In genomic region chr16:66143422-66143821, GRCh38 we compare ENCODE assay signal across 28 cellular contexts.
"Had no signal": no experiment of that assay in that cellular context is flagged by ENCODE, and none has a peak within 500 bp of the region (broad histone marks: within the 10 kb centered on the region; RNA-seq: fewer than 3 reads in every experiment).

No MANE protein-coding gene starts in this region.

- H2AFZ ChIP-seq: neural progenitor cell had no signal

- H3K27me3 ChIP-seq: neural progenitor cell, thyroid gland had no signal

- H3K9me3 Mint-ChIP-seq: effector memory CD8-positive, alpha-beta T cell; immature natural killer cell; mesothelial cell of epicardium; nephron; neural progenitor cell had no signal

- H3K4me2 ChIP-seq: neural progenitor cell had no signal

- H3K27ac ChIP-seq: esophagus squamous epithelium, neural progenitor cell, psoas muscle, stomach, thyroid gland had no signal

- H3K9me3 ChIP-seq: esophagus squamous epithelium, psoas muscle, stomach, thyroid gland had no signal

- FAIRE-seq: endometrium, small intestine had no signal

- ATAC-seq: effector memory CD8-positive, alpha-beta T cell; left lobe of liver; naive thymus-derived CD4-positive, alpha-beta T cell; psoas muscle had no signal

- H3K36me3 ChIP-seq: esophagus squamous epithelium, neural progenitor cell, stomach, thyroid gland had no signal

- H3K4me1 Mint-ChIP-seq: naive thymus-derived CD4-positive, alpha-beta T cell had no signal

- H3K9ac ChIP-seq: neural progenitor cell had no signal

- H3K4me3 Mint-ChIP-seq: effector memory CD8-positive, alpha-beta T cell; immature natural killer cell; mesothelial cell of epicardium; naive thymus-derived CD4-positive, alpha-beta T cell; nephron; neural progenitor cell; type B pancreatic cell had no signal

- H3K27ac Mint-ChIP-seq: effector memory CD8-positive, alpha-beta T cell; immature natural killer cell; mesothelial cell of epicardium; naive thymus-derived CD4-positive, alpha-beta T cell; neural progenitor cell had no signal

- H3K4me3 ChIP-seq: esophagus squamous epithelium, neural progenitor cell, psoas muscle, stomach, thyroid gland had no signal

- H3K36me3 Mint-ChIP-seq: mesothelial cell of epicardium; naive thymus-derived CD4-positive, alpha-beta T cell; neural progenitor cell; type B pancreatic cell had no signal

- H3K4me1 ChIP-seq: esophagus squamous epithelium, psoas muscle, stomach, thyroid gland had no signal

- DNase-seq: cerebellar nuclear complex; cortex of kidney; effector memory CD8-positive, alpha-beta T cell; erythroblast; esophagus squamous epithelium; foreskin melanocyte; glutamatergic neuron; hypothalamus; immature natural killer cell; islet precursor cell; kidney glomerular epithelial cell; mesenchymal stem cell; naive thymus-derived CD4-positive, alpha-beta T cell; posterior cingulate gyrus; psoas muscle; right cardiac atrium; small intestine; stimulated activated CD4-positive, alpha-beta T cell treated with anti-CD3 and anti-CD28 coated beads, Interleukin-15, amount 100 ng/mL, for 24 hours; stimulated activated CD4-positive, alpha-beta T cell treated with anti-CD3 and anti-CD28 coated beads, Interleukin-2, amount 100 ng/mL, for 48 hours; stimulated activated naive CD4-positive, alpha-beta T cell treated with Interleukin-2 at 50 U/mL for 16 hours; stomach; thyroid gland had no signal
